22 cellular contexts compared by ENCODE assay signal in the genomic region with DNA sequence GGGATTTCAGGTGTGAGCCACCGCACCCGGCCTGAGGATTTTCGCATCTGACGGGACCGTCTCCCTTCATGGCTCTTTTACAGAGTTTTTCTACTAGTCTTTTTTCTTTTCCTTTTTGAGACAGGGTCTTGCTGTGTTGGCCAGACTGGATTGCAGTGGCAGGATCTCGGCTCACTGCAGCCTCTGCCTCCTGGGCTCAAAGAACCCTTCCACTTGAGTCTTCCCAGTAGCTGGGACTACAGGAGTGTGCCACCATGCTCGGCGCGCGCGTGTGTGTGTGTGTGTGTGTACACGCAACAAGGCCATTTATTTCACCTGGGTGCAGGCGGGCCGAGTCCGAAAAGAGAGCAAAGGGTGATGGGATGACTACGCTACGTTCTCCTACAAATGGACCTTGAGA. TPM values are rescaled to one million over a fixed set of nuclear protein-coding genes. Genes with fewer than 3 reads are reported as not detected.
DNase-seq lines count a peak whose midpoint lies in the region; ATAC-seq, FAIRE-seq and TF ChIP-seq lines count a peak whose summit lies in the region.
"Had no signal": no experiment of that assay in that cellular context is flagged by ENCODE, and none has a peak within 500 bp of the region (broad histone marks: within the 10 kb centered on the region; RNA-seq: fewer than 3 reads in every experiment).

No MANE protein-coding gene starts in this region.

- TF ChIP-seq RAD21 in HepG2 (CRISPR knock-in tag; IDR thresholded peaks at IDR 0.05), result no peak

- H3K36me3 Mint-ChIP-seq in T-helper 2 cell treated with Interferon-gamma antibody and Interleukin-4, amounts not matched to agents 5 μg/mL and 100 μg/mL, for 36 hours (ENCODE audit: low read depth), result peaks cover 2% of the 10 kb centered on the region
- peaks cover 9 to 14% of the 10 kb centered on the region in 2 donors for H3K36me3 Mint-ChIP-seq in stimulated activated naive B cell treated with anti-CD40 and anti-IgM and Interleukin-4, amounts not matched to agents 10 μg/mL and 1 μg/mL and 100 μg/mL, for 72 hours

- no peak overlapping the region for H3K9ac ChIP-seq in HepG2 (ENCODE audit: insufficient read depth, low read depth, low read length)
- H3K9ac ChIP-seq: BLaER1, GM23248 had no signal

- TF ChIP-seq POLR2A in HepG2 (IDR thresholded peaks at IDR 0.05; ENCODE audit: insufficient read depth in 1 of 2, low read depth in 2 of 2, low read length in 2 of 2), result no peak
- TF ChIP-seq POLR2A in right lobe of liver (IDR thresholded peaks at IDR 0.05), result no peak
- no peak for TF ChIP-seq POLR2A in prostate gland (IDR thresholded peaks at IDR 0.05)

- no peaks in the 10 kb centered on the region for H3K79me2 ChIP-seq in HepG2 (ENCODE audit: insufficient read depth, low read length)

- in situ Hi-C loops in HepG2 (cut with HindIII; ENCODE audit: extremely low pct_ligation_motif_present, low pct_unique_long_range_greater_than_20kb), result no loop called here

- no peak overlapping the region for H3K4me3 ChIP-seq in HepG2 (replicated peaks in 1 of 3; ENCODE audit: insufficient read depth in 1 of 3, low read depth in 2 of 3, low read length in 3 of 3)
- no peak overlapping the region for H3K4me3 ChIP-seq in right lobe of liver
- H3K4me3 ChIP-seq in prostate gland, result no peak overlapping the region
- H3K4me3 ChIP-seq: BLaER1, GM23248 had no signal

- TF ChIP-seq EP300 in HepG2 (IDR thresholded peaks at IDR 0.05; ENCODE audit: low read depth in 2 of 2, low read length in 2 of 2) (no peak), HepG2 (CRISPR knock-in tag; IDR thresholded peaks at IDR 0.05; ENCODE audit: borderline replicate concordance) (no peak)

- BruUV-seq in HepG2 (replicated peaks; lab: Mats Ljungman, UMichigan), result no TSS peak

- FAIRE-seq in HepG2 (lab: Jason Lieb, UNC), result no peak
- FAIRE-seq: A204.1, G401.6, GM12892, H1 had no signal

- H3K4me1 ChIP-seq in HepG2 (ENCODE audit: insufficient read depth, low read length), result peaks cover 33% of the 10 kb centered on the region
- H3K4me1 ChIP-seq in right lobe of liver, result no peaks in the 10 kb centered on the region
- no peaks in the 10 kb centered on the region for H3K4me1 ChIP-seq in prostate gland (replicated peaks)

- H3K27ac ChIP-seq in HepG2 (ENCODE audit: extremely low read length, insufficient read depth, low read length), result no peak overlapping the region
- H3K27ac ChIP-seq in right lobe of liver, result no peak overlapping the region
- H3K27ac ChIP-seq in prostate gland, result no peak overlapping the region
- H3K27ac ChIP-seq: 22Rv1, BLaER1, C4-2B, GM23248 had no signal

- H3K36me3 ChIP-seq in HepG2 (replicated peaks in 1 of 2; ENCODE audit: control insufficient read depth in 1 of 2, insufficient read depth in 2 of 2, low read length in 2 of 2) (no peaks in the 10 kb centered on the region), right lobe of liver (no peaks in the 10 kb centered on the region), prostate gland (no peaks in the 10 kb centered on the region)

- H3K27ac Mint-ChIP-seq in T-helper 2 cell treated with Interferon-gamma antibody and Interleukin-4, amounts not matched to agents 5 μg/mL and 100 μg/mL, for 36 hours, result peak overlapping the region; percentile 52
- H3K27ac Mint-ChIP-seq in stimulated activated naive B cell treated with anti-CD40 and anti-IgM and Interleukin-4, amounts not matched to agents 10 μg/mL and 1 μg/mL and 100 μg/mL, for 72 hours, result peak overlapping the region; percentile 20
- H3K27ac Mint-ChIP-seq: B cell; CD4-positive, CD25-positive, alpha-beta regulatory T cell; CD8-positive, alpha-beta T cell had no signal

- POLR2A ChIA-PET in HepG2 (lab: Yijun Ruan, JAX), result no interaction called here

- DNase-seq in T-helper 2 cell treated with Interferon-gamma antibody and Interleukin-4, amounts not matched to agents 5 μg/mL and 100 μg/mL, for 36 hours (ENCODE audit: low spot score), result no peak
- DNase-seq in T-helper 2 cell, result no peak
- DNase-seq in HepG2 (ENCODE audit: low spot score), result no peak
- no peak for DNase-seq in right lobe of liver
- DNase-seq in stimulated activated naive B cell treated with anti-CD40 and anti-IgM and Interleukin-4, amounts not matched to agents 10 μg/mL and 1 μg/mL and 100 μg/mL, for 72 hours, result no peak
- DNase-seq in prostate gland (ENCODE audit: low spot score), result no peak
- DNase-seq: Caco-2; CD4-positive, CD25-positive, alpha-beta regulatory T cell; CD8-positive, alpha-beta T cell; DMS153; DND-41; GM23248; H7; HCEC 1CT had no signal

- ATAC-seq in HepG2 (no peak), right lobe of liver (no peak)
- ATAC-seq in stimulated activated naive B cell treated with anti-CD40 and anti-IgM and Interleukin-4, amounts not matched to agents 10 μg/mL and 1 μg/mL and 100 μg/mL, for 72 hours (replicated peaks), result no peak
- ATAC-seq: CD8-positive, alpha-beta T cell had no signal

- H4K20me1 ChIP-seq in HepG2 (ENCODE audit: insufficient read depth, low read length), result no peaks in the 10 kb centered on the region

- no peaks in the 10 kb centered on the region for H3K9me3 Mint-ChIP-seq in T-helper 2 cell treated with Interferon-gamma antibody and Interleukin-4, amounts not matched to agents 5 μg/mL and 100 μg/mL, for 36 hours
- H3K9me3 Mint-ChIP-seq in stimulated activated naive B cell treated with anti-CD40 and anti-IgM and Interleukin-4, amounts not matched to agents 10 μg/mL and 1 μg/mL and 100 μg/mL, for 72 hours, result no peaks in the 10 kb centered on the region
- H3K9me3 Mint-ChIP-seq: CD4-positive, CD25-positive, alpha-beta regulatory T cell; CD8-positive, alpha-beta T cell had no signal

- intact Hi-C loops in HepG2 (cut with micrococcal nuclease; ENCODE audit: unreplicated experiment), result no loop called here
- intact Hi-C loops in right lobe of liver (cut with DNase I), result no loop called here
- intact Hi-C loops in prostate gland (cut with DNase I), result no loop called here

- H3K4me1 Mint-ChIP-seq in T-helper 2 cell treated with Interferon-gamma antibody and Interleukin-4, amounts not matched to agents 5 μg/mL and 100 μg/mL, for 36 hours (ENCODE audit: low read depth), result peaks cover 4% of the 10 kb centered on the region
- peaks cover 18 to 36% of the 10 kb centered on the region in 2 donors for H3K4me1 Mint-ChIP-seq in stimulated activated naive B cell treated with anti-CD40 and anti-IgM and Interleukin-4, amounts not matched to agents 10 μg/mL and 1 μg/mL and 100 μg/mL, for 72 hours

- no peak overlapping the region for H3K4me3 Mint-ChIP-seq in T-helper 2 cell treated with Interferon-gamma antibody and Interleukin-4, amounts not matched to agents 5 μg/mL and 100 μg/mL, for 36 hours
- no peak overlapping the region for H3K4me3 Mint-ChIP-seq in stimulated activated naive B cell treated with anti-CD40 and anti-IgM and Interleukin-4, amounts not matched to agents 10 μg/mL and 1 μg/mL and 100 μg/mL, for 72 hours
- H3K4me3 Mint-ChIP-seq: B cell; CD4-positive, CD25-positive, alpha-beta regulatory T cell; CD8-positive, alpha-beta T cell had no signal

- H2AFZ ChIP-seq in HepG2 (ENCODE audit: low read length), result no peak overlapping the region
- H2AFZ ChIP-seq: GM23248 had no signal

- H3K27me3 ChIP-seq in HepG2 (ENCODE audit: control insufficient read depth in 1 of 2, insufficient read depth in 2 of 2, low read length in 2 of 2), result no peaks in the 10 kb centered on the region
- H3K27me3 ChIP-seq in right lobe of liver, result no peaks in the 10 kb centered on the region
- H3K27me3 ChIP-seq in prostate gland (replicated peaks; ENCODE audit: insufficient read depth), result no peaks in the 10 kb centered on the region
- H3K27me3 ChIP-seq: BLaER1 had no signal

- TF ChIP-seq CTCF in HepG2 (CRISPR knock-in tag; IDR thresholded peaks at IDR 0.05) (no peak), right lobe of liver (IDR thresholded peaks at IDR 0.05) (no peak), prostate gland (IDR thresholded peaks at IDR 0.05) (no peak)

- H3K27me3 Mint-ChIP-seq in T-helper 2 cell treated with Interferon-gamma antibody and Interleukin-4, amounts not matched to agents 5 μg/mL and 100 μg/mL, for 36 hours (ENCODE audit: low read depth), result no peaks in the 10 kb centered on the region
- no peaks in the 10 kb centered on the region for H3K27me3 Mint-ChIP-seq in stimulated activated naive B cell treated with anti-CD40 and anti-IgM and Interleukin-4, amounts not matched to agents 10 μg/mL and 1 μg/mL and 100 μg/mL, for 72 hours
- H3K27me3 Mint-ChIP-seq: B cell had no signal

- no peaks in the 10 kb centered on the region for H3K9me3 ChIP-seq in HepG2 (ENCODE audit: low read length)
- no peaks in the 10 kb centered on the region for H3K9me3 ChIP-seq in right lobe of liver
- no peaks in the 10 kb centered on the region for H3K9me3 ChIP-seq in prostate gland
- H3K9me3 ChIP-seq: Caco-2 had no signal

- no peak overlapping the region for H3K4me2 ChIP-seq in HepG2 (ENCODE audit: low read depth, low read length)
- H3K4me2 ChIP-seq: BLaER1 had no signal

- WGBS in HepG2 (ENCODE audit: low lambda C conversion rate), result 96% methylated on average over 17 of the region's 17 CpGs
- WGBS in right lobe of liver (ENCODE audit: insufficient coverage, low coverage, low lambda C conversion rate, missing lambda C conversion rate), result 96% methylated on average over 15 of the region's 17 CpGs
- 98% methylated on average over 17 of the region's 17 CpGs for WGBS in prostate gland

- CTCF ChIA-PET in HepG2 (lab: Yijun Ruan, JAX; ENCODE audit: low intra/inter-chr PET ratio, low total read pairs), result no interaction called here

RNA-seq across cellular contexts. Expression of gene SERHL2, which starts 10.9 kb away (rescaled TPM):
- total RNA-seq in HepG2 (2016; rRNA removed; fragmentation: Illumina TruSeq; extraction: Trizol) (1.0 and 1.6 TPM in 2 replicates), right lobe of liver (1 to 10 TPM in 2 of 6 experiments, under 1 TPM in 4; 0.29 to 2.9 (median 0.80) TPM), prostate gland (10 to 100 TPM; 10.2 to 54.7 TPM)
- total RNA-seq in HepG2 (2016; cell fraction: cytosol; rRNA removed; fragmentation: Illumina TruSeq; extraction: Trizol; ENCODE audit: low read depth), result 0.97 TPM in 1 of 2 replicates, not detected in the other
- total RNA-seq in HepG2 (2016; cell fraction: insoluble cytoplasmic fraction; rRNA removed; fragmentation: Illumina TruSeq; extraction: Trizol), result 1.1 and 1.5 TPM in 2 replicates
- total RNA-seq in HepG2 (2016; cell fraction: membrane; rRNA removed; fragmentation: Illumina TruSeq; extraction: Trizol), result 0.40 and 0.59 TPM in 2 replicates
- total RNA-seq in HepG2 (2016; cell fraction: nucleus; rRNA removed; fragmentation: Illumina TruSeq; extraction: Trizol), result 1.0 and 1.2 TPM in 2 replicates
- polyA plus RNA-seq in HepG2 (2011; rRNA removed), result 1.8 and 3.3 TPM in 2 replicates
- polyA plus RNA-seq in HepG2 (2011; cell fraction: cytosol; rRNA removed), result 1.6 and 1.9 TPM in 2 replicates
- polyA plus RNA-seq in HepG2 (2011; cell fraction: nucleus; rRNA removed), result 2.1 and 3.0 TPM in 2 replicates
- 1.1 and 1.9 TPM in 2 replicates for polyA plus RNA-seq in HepG2 (2012)
- 0.24 and 0.26 TPM in 2 replicates for polyA plus RNA-seq in HepG2 (2016; cell fraction: cytosol; fragmentation: Illumina TruSeq; extraction: Trizol; ENCODE audit: low read depth)
- 2.1 and 2.3 TPM in 2 replicates for polyA plus RNA-seq in HepG2 (2016; cell fraction: insoluble cytoplasmic fraction; fragmentation: Illumina TruSeq; extraction: Trizol; ENCODE audit: low read depth)
- 0.35 and 0.66 TPM in 2 replicates for polyA plus RNA-seq in HepG2 (2016; cell fraction: membrane; fragmentation: Illumina TruSeq; extraction: Trizol; ENCODE audit: low read depth)
- polyA plus RNA-seq in HepG2 (2016; cell fraction: nucleus; fragmentation: Illumina TruSeq; extraction: Trizol; ENCODE audit: insufficient read depth, low read depth), result 0.92 and 1.8 TPM in 2 replicates
- polyA minus RNA-seq in HepG2 (2011; rRNA and poly(A)+ RNA removed; ENCODE audit: low replicate concordance), result 0.44 TPM in 1 of 2 replicates, not detected in the other
- not detected in 2 replicates for polyA minus RNA-seq in HepG2 (2011; cell fraction: cytosol; rRNA and poly(A)+ RNA removed)
- polyA minus RNA-seq in HepG2 (2011; cell fraction: nucleus; rRNA and poly(A)+ RNA removed), result 0.99 and 1.3 TPM in 2 replicates
- total RNA-seq: CD4-positive, CD25-positive, alpha-beta regulatory T cell; H1 had no signal

RNA-seq across cellular contexts. Expression of gene RRP7A, which starts 45.1 kb away (rescaled TPM):
- 41.6 and 48.6 TPM in 2 replicates for total RNA-seq in HepG2 (2016; rRNA removed; fragmentation: Illumina TruSeq; extraction: Trizol)
- total RNA-seq in HepG2 (2016; cell fraction: cytosol; rRNA removed; fragmentation: Illumina TruSeq; extraction: Trizol; ENCODE audit: low read depth), result 6.9 and 8.5 TPM in 2 replicates
- total RNA-seq in HepG2 (2016; cell fraction: insoluble cytoplasmic fraction; rRNA removed; fragmentation: Illumina TruSeq; extraction: Trizol), result 45.2 and 47.7 TPM in 2 replicates
- total RNA-seq in HepG2 (2016; cell fraction: membrane; rRNA removed; fragmentation: Illumina TruSeq; extraction: Trizol), result 19.1 and 19.5 TPM in 2 replicates
- total RNA-seq in HepG2 (2016; cell fraction: nucleus; rRNA removed; fragmentation: Illumina TruSeq; extraction: Trizol), result 21.2 and 24.0 TPM in 2 replicates
- 13.8 and 15.3 TPM in 2 replicates for polyA plus RNA-seq in HepG2 (2011; rRNA removed)
- 11.4 and 15.1 TPM in 2 replicates for polyA plus RNA-seq in HepG2 (2011; cell fraction: cytosol; rRNA removed)
- 9.3 and 9.5 TPM in 2 replicates for polyA plus RNA-seq in HepG2 (2011; cell fraction: nucleus; rRNA removed)
- 12.1 and 13.0 TPM in 2 replicates for polyA plus RNA-seq in HepG2 (2012)
- 6.2 and 6.7 TPM in 2 replicates for polyA plus RNA-seq in HepG2 (2016; cell fraction: cytosol; fragmentation: Illumina TruSeq; extraction: Trizol; ENCODE audit: low read depth)
- polyA plus RNA-seq in HepG2 (2016; cell fraction: insoluble cytoplasmic fraction; fragmentation: Illumina TruSeq; extraction: Trizol; ENCODE audit: low read depth), result 42.1 and 48.9 TPM in 2 replicates
- polyA plus RNA-seq in HepG2 (2016; cell fraction: membrane; fragmentation: Illumina TruSeq; extraction: Trizol; ENCODE audit: low read depth), result 12.1 and 12.4 TPM in 2 replicates
- 46.5 and 46.7 TPM in 2 replicates for polyA plus RNA-seq in HepG2 (2016; cell fraction: nucleus; fragmentation: Illumina TruSeq; extraction: Trizol; ENCODE audit: insufficient read depth, low read depth)
- polyA minus RNA-seq in HepG2 (2011; rRNA and poly(A)+ RNA removed; ENCODE audit: low replicate concordance), result 15.8 and 23.5 TPM in 2 replicates
- polyA minus RNA-seq in HepG2 (2011; cell fraction: cytosol; rRNA and poly(A)+ RNA removed), result 6.8 and 7.3 TPM in 2 replicates
- polyA minus RNA-seq in HepG2 (2011; cell fraction: nucleus; rRNA and poly(A)+ RNA removed), result 10.4 and 12.2 TPM in 2 replicates
- total RNA-seq in right lobe of liver, result 10 to 100 TPM in 5 of 6 experiments, 1 to 10 TPM in 1; 9.3 to 17.8 (median 14.7) TPM
- total RNA-seq in prostate gland, result 10 to 100 TPM; 32.4 to 41.5 TPM

RNA-seq across cellular contexts. Expression of gene POLDIP3, which starts 50.0 kb away (rescaled TPM):
- 47.4 and 64.1 TPM in 2 replicates for total RNA-seq in HepG2 (2016; rRNA removed; fragmentation: Illumina TruSeq; extraction: Trizol)
- 6.4 and 8.7 TPM in 2 replicates for total RNA-seq in HepG2 (2016; cell fraction: cytosol; rRNA removed; fragmentation: Illumina TruSeq; extraction: Trizol; ENCODE audit: low read depth)
- total RNA-seq in HepG2 (2016; cell fraction: insoluble cytoplasmic fraction; rRNA removed; fragmentation: Illumina TruSeq; extraction: Trizol), result 45.0 and 57.8 TPM in 2 replicates
- 23.2 TPM in 2 replicates for total RNA-seq in HepG2 (2016; cell fraction: membrane; rRNA removed; fragmentation: Illumina TruSeq; extraction: Trizol)
- total RNA-seq in HepG2 (2016; cell fraction: nucleus; rRNA removed; fragmentation: Illumina TruSeq; extraction: Trizol), result 32.4 and 36.4 TPM in 2 replicates
- polyA plus RNA-seq in HepG2 (2011; rRNA removed), result 45.8 and 50.1 TPM in 2 replicates
- 28.7 TPM in 2 replicates for polyA plus RNA-seq in HepG2 (2011; cell fraction: cytosol; rRNA removed)
- polyA plus RNA-seq in HepG2 (2011; cell fraction: nucleus; rRNA removed), result 70.7 and 76.7 TPM in 2 replicates
- 62.0 and 63.4 TPM in 2 replicates for polyA plus RNA-seq in HepG2 (2012)
- 5.1 and 6.4 TPM in 2 replicates for polyA plus RNA-seq in HepG2 (2016; cell fraction: cytosol; fragmentation: Illumina TruSeq; extraction: Trizol; ENCODE audit: low read depth)
- 59.1 and 66.7 TPM in 2 replicates for polyA plus RNA-seq in HepG2 (2016; cell fraction: insoluble cytoplasmic fraction; fragmentation: Illumina TruSeq; extraction: Trizol; ENCODE audit: low read depth)
- polyA plus RNA-seq in HepG2 (2016; cell fraction: membrane; fragmentation: Illumina TruSeq; extraction: Trizol; ENCODE audit: low read depth), result 14.0 and 14.8 TPM in 2 replicates
- polyA plus RNA-seq in HepG2 (2016; cell fraction: nucleus; fragmentation: Illumina TruSeq; extraction: Trizol; ENCODE audit: insufficient read depth, low read depth), result 53.9 and 54.2 TPM in 2 replicates
- polyA minus RNA-seq in HepG2 (2011; rRNA and poly(A)+ RNA removed; ENCODE audit: low replicate concordance), result 46.1 and 58.4 TPM in 2 replicates
- polyA minus RNA-seq in HepG2 (2011; cell fraction: cytosol; rRNA and poly(A)+ RNA removed), result 29.3 and 32.2 TPM in 2 replicates
- polyA minus RNA-seq in HepG2 (2011; cell fraction: nucleus; rRNA and poly(A)+ RNA removed), result 33.0 and 36.7 TPM in 2 replicates
- 10 to 100 TPM; 17.1 to 22.6 (median 21.1) TPM for total RNA-seq in right lobe of liver
- 10 to 100 TPM; 46.4 to 62.6 TPM for total RNA-seq in prostate gland
